41 cellular contexts compared by ENCODE assay signal in genomic region chr1:216461466-216461865, GRCh38. TPM values are rescaled to one million over a fixed set of nuclear protein-coding genes. Genes with fewer than 3 reads are reported as not detected.
DNase-seq lines count a peak whose midpoint lies in the region; ATAC-seq lines count a peak whose summit lies in the region.
"Had no signal": no experiment of that assay in that cellular context is flagged by ENCODE, and none has a peak within 500 bp of the region (broad histone marks: within the 10 kb centered on the region; RNA-seq: fewer than 3 reads in every experiment).

No MANE protein-coding gene starts in this region.

- no peak overlapping the region for H3K23ac ChIP-seq in neuronal stem cell (ENCODE audit: low read depth, low read length, poor library complexity)

- H2BK12ac ChIP-seq in neuronal stem cell (ENCODE audit: low read length) = no peak overlapping the region

- H3K27ac Mint-ChIP-seq in T-helper 17 cell = no peak overlapping the region
- H3K27ac Mint-ChIP-seq: activated CD4-positive, alpha-beta memory T cell treated with anti-CD3 and anti-CD28 coated beads for 36 hours; activated naive CD4-positive, alpha-beta T cell treated with anti-CD3 and anti-CD28 coated beads for 36 hours; activated T-helper 1 cell treated with anti-CD3 and anti-CD28 coated beads, Interleukin-12 subunit alpha, Interleukin-12 subunit beta, Interleukin-2, Interleukin-4 antibody, amounts not matched to agents 30 ng/mL and 10 ng/mL and 1 ng/mL, durations not matched to agents 14 hours and 24 hours and 36 hours; CD14-positive monocyte; natural killer cell; stimulated activated naive B cell treated with anti-CD40 and anti-IgM and Interleukin-4, amounts not matched to agents 10 μg/mL and 1 μg/mL and 100 μg/mL, for 72 hours had no signal

- H3K36me3 Mint-ChIP-seq in T-helper 17 cell (ENCODE audit: low read depth) = no peaks in the 10 kb centered on the region
- H3K36me3 Mint-ChIP-seq: activated CD4-positive, alpha-beta memory T cell treated with anti-CD3 and anti-CD28 coated beads for 36 hours; CD14-positive monocyte; stimulated activated naive B cell treated with anti-CD40 and anti-IgM and Interleukin-4, amounts not matched to agents 10 μg/mL and 1 μg/mL and 100 μg/mL, for 72 hours had no signal

- H3K27ac ChIP-seq in SJSA1 (peak overlapping the region; percentile 74), neuronal stem cell (replicated peaks; ENCODE audit: low read length) (no peak overlapping the region)
- H3K27ac ChIP-seq: breast epithelium, colonic mucosa, foreskin keratinocyte, GM23248, PC-9, psoas muscle, skin epidermis, suprapubic skin, upper lobe of right lung had no signal

- H3K79me1 ChIP-seq in neuronal stem cell (ENCODE audit: low read depth, low read length) = no peaks in the 10 kb centered on the region

- no peak overlapping the region for H4K91ac ChIP-seq in neuronal stem cell (ENCODE audit: low read depth, low read length, poor library complexity)

- no peak overlapping the region for H3K4me3 Mint-ChIP-seq in T-helper 17 cell
- H3K4me3 Mint-ChIP-seq: activated CD4-positive, alpha-beta memory T cell treated with anti-CD3 and anti-CD28 coated beads for 36 hours; activated naive CD4-positive, alpha-beta T cell treated with anti-CD3 and anti-CD28 coated beads for 36 hours; activated T-helper 1 cell treated with anti-CD3 and anti-CD28 coated beads, Interleukin-12 subunit alpha, Interleukin-12 subunit beta, Interleukin-2, Interleukin-4 antibody, amounts not matched to agents 30 ng/mL and 10 ng/mL and 1 ng/mL, durations not matched to agents 14 hours and 24 hours and 36 hours; CD14-positive monocyte; natural killer cell; stimulated activated naive B cell treated with anti-CD40 and anti-IgM and Interleukin-4, amounts not matched to agents 10 μg/mL and 1 μg/mL and 100 μg/mL, for 72 hours had no signal

- ATAC-seq in HG03439 (IDR thresholded peaks at IDR 0.05; ENCODE audit: unreplicated experiment) = no peak
- ATAC-seq in T-helper 17 cell = no peak
- ATAC-seq: foreskin keratinocyte; left ventricle myocardium superior; natural killer cell; psoas muscle; Right ventricle myocardium inferior; stimulated activated naive B cell treated with anti-CD40 and anti-IgM and Interleukin-4, amounts not matched to agents 10 μg/mL and 1 μg/mL and 100 μg/mL, for 72 hours; upper lobe of right lung had no signal

- no peak overlapping the region for H2BK15ac ChIP-seq in neuronal stem cell (ENCODE audit: low read length)

- H3K27me3 ChIP-seq in SJSA1 (replicated peaks) = no peaks in the 10 kb centered on the region
- H3K27me3 ChIP-seq in neuronal stem cell (ENCODE audit: control insufficient read depth in 3 of 3, insufficient read depth in 3 of 3, low read depth in 1 of 3, low read length in 3 of 3) = no peaks in the 10 kb centered on the region
- H3K27me3 ChIP-seq: breast epithelium, colonic mucosa, foreskin keratinocyte, suprapubic skin, upper lobe of right lung had no signal

- no peak overlapping the region for H2AK5ac ChIP-seq in neuronal stem cell (ENCODE audit: low read depth, low read length)

- H3K9me3 ChIP-seq in SJSA1 (replicated peaks) (no peaks in the 10 kb centered on the region), neuronal stem cell (replicated peaks in 1 of 2; ENCODE audit: control insufficient read depth in 2 of 2, insufficient read depth in 1 of 2, low read depth in 1 of 2, low read length in 2 of 2) (no peaks in the 10 kb centered on the region), T-helper 17 cell (ENCODE audit: control insufficient read depth, low read length, poor library complexity, severe bottlenecking) (no peaks in the 10 kb centered on the region)
- H3K9me3 ChIP-seq: breast epithelium, colonic mucosa, psoas muscle, suprapubic skin, upper lobe of right lung had no signal

- H3K4me3 ChIP-seq in SJSA1 (no peak overlapping the region), neuronal stem cell (ENCODE audit: low read length in 2 of 2) (no peak overlapping the region)
- H3K4me3 ChIP-seq: breast epithelium, colonic mucosa, GM23248, PC-9, psoas muscle, skin epidermis, suprapubic skin, upper lobe of right lung had no signal

- H2AFZ ChIP-seq in neuronal stem cell (ENCODE audit: low read length) = peak overlapping the region; percentile 42
- H2AFZ ChIP-seq: GM23248, PC-9 had no signal

- H3K36me3 ChIP-seq in SJSA1 (no peaks in the 10 kb centered on the region), neuronal stem cell (replicated peaks in 1 of 2; ENCODE audit: control insufficient read depth in 2 of 2, insufficient read depth in 2 of 2, low read length in 2 of 2) (no peaks in the 10 kb centered on the region)
- H3K36me3 ChIP-seq: breast epithelium, colonic mucosa, suprapubic skin, upper lobe of right lung had no signal

- DNase-seq in H4 (ENCODE audit: low spot score) (peak; percentile 8), SJSA1 (ENCODE audit: low read depth in 1 of 2, low spot score in 2 of 2) (peak in 1 of 2 experiments; percentile 14), fibroblast of peridontal ligament (ENCODE audit: extremely low read depth) (peak; percentile 31), neuronal stem cell (ENCODE audit: low spot score) (no peak), mucosa of gallbladder (ENCODE audit: low spot score) (no peak), cerebellum (ENCODE audit: low spot score) (no peak), T-helper 17 cell (no peak)
- DNase-seq: activated CD4-positive, alpha-beta memory T cell treated with anti-CD3 and anti-CD28 coated beads for 36 hours; activated CD4-positive, CD25-positive, alpha-beta regulatory T cell treated with anti-CD3 and anti-CD28 coated beads, Interleukin-2, amount 50 U/mL, for 72 hours; activated CD8-positive, alpha-beta memory T cell treated with anti-CD3 and anti-CD28 coated beads, Interleukin-2, amount 50 U/mL, for 48 hours; activated naive CD4-positive, alpha-beta T cell treated with anti-CD3 and anti-CD28 coated beads for 36 hours; amniotic stem cell; colonic mucosa; DND-41; effector CD4-positive, alpha-beta T cell; foreskin keratinocyte; head of caudate nucleus; KBM-7; left ventricle myocardium superior; natural killer cell; NCI-H1105; NCI-H187; NCI-H2171 treated with DMSO at 0.1 percent for 48 hours; NCI-H524; PC-9; psoas muscle; stimulated activated naive B cell treated with anti-CD40 and anti-IgM and Interleukin-4, amounts not matched to agents 10 μg/mL and 1 μg/mL and 100 μg/mL, for 72 hours; T-helper 2 cell; upper lobe of right lung had no signal

- H3K14ac ChIP-seq in neuronal stem cell (ENCODE audit: low read length) = no peak overlapping the region

- H2BK5ac ChIP-seq in neuronal stem cell (ENCODE audit: low read length) = no peak overlapping the region

- no peak overlapping the region for H4K8ac ChIP-seq in neuronal stem cell (ENCODE audit: low read depth, low read length)

- no peaks in the 10 kb centered on the region for H3K27me3 Mint-ChIP-seq in T-helper 17 cell
- H3K27me3 Mint-ChIP-seq: activated CD4-positive, alpha-beta memory T cell treated with anti-CD3 and anti-CD28 coated beads for 36 hours; stimulated activated naive B cell treated with anti-CD40 and anti-IgM and Interleukin-4, amounts not matched to agents 10 μg/mL and 1 μg/mL and 100 μg/mL, for 72 hours had no signal

- H3K4me1 ChIP-seq in SJSA1 (replicated peaks) (peaks cover 51% of the 10 kb centered on the region), neuronal stem cell (ENCODE audit: control insufficient read depth in 2 of 2, insufficient read depth in 1 of 2, low read depth in 1 of 2, low read length in 2 of 2) (peaks cover 5% of the 10 kb centered on the region in 2 donors)
- H3K4me1 ChIP-seq: breast epithelium, colonic mucosa, psoas muscle, suprapubic skin, upper lobe of right lung had no signal

- no peak overlapping the region for H3K4ac ChIP-seq in neuronal stem cell (ENCODE audit: low read length)

- H3K18ac ChIP-seq in neuronal stem cell (ENCODE audit: low read length) = no peak overlapping the region

- H3K9ac ChIP-seq in neuronal stem cell (ENCODE audit: low read depth, low read length, poor library complexity) = no peak overlapping the region
- H3K9ac ChIP-seq: GM23248 had no signal

- H2BK120ac ChIP-seq in neuronal stem cell (ENCODE audit: low read depth, low read length) = no peak overlapping the region

- H3K4me2 ChIP-seq in neuronal stem cell (ENCODE audit: insufficient read depth, low read length, poor library complexity, severe bottlenecking) = no peak overlapping the region
- H3K4me2 ChIP-seq: PC-9 had no signal

- H3K4me1 Mint-ChIP-seq in T-helper 17 cell = no peaks in the 10 kb centered on the region
- H3K4me1 Mint-ChIP-seq: CD14-positive monocyte; natural killer cell; stimulated activated naive B cell treated with anti-CD40 and anti-IgM and Interleukin-4, amounts not matched to agents 10 μg/mL and 1 μg/mL and 100 μg/mL, for 72 hours had no signal

RNA-seq across cellular contexts. Expression of gene USH2A, which starts 38.2 kb away (rescaled TPM):
- 0.04 TPM in 1 of 2 replicates, not detected in the other for total RNA-seq in H4 (2014; rRNA removed; shearing (Covaris generic))
- not detected in 2 replicates for total RNA-seq in SJSA1 (2014; rRNA removed; shearing (Covaris generic))
- 0.13 TPM for polyA plus RNA-seq in neuronal stem cell (2013, experiment 1 of 2)
- 0.10 TPM for polyA plus RNA-seq in neuronal stem cell (2013, experiment 2 of 2)
- total RNA-seq in mucosa of gallbladder = 0.03 TPM
- 1.9 TPM for total RNA-seq in cerebellum
- total RNA-seq in T-helper 17 cell = not detected
- total RNA-seq: activated CD4-positive, alpha-beta memory T cell treated with anti-CD3 and anti-CD28 coated beads for 36 hours; activated naive CD4-positive, alpha-beta T cell treated with anti-CD3 and anti-CD28 coated beads for 36 hours; activated T-helper 1 cell treated with anti-CD3 and anti-CD28 coated beads, Interleukin-12 subunit alpha, Interleukin-12 subunit beta, Interleukin-2, Interleukin-4 antibody, amounts not matched to agents 30 ng/mL and 10 ng/mL and 1 ng/mL, durations not matched to agents 14 hours and 24 hours and 36 hours; breast epithelium; foreskin keratinocyte; M059J; mononuclear cell; natural killer cell; omental fat pad; PC-9; upper lobe of right lung had no signal
- polyA plus RNA-seq: CD14-positive monocyte, foreskin keratinocyte, keratinocyte had no signal

Comparison
In these comparisons a context has a peak if more than half of its experiments do, and no peak if none do; other contexts are left out.
1. DNase-seq: peak in H4 (single experiment) and fibroblast of peridontal ligament (single experiment); none in neuronal stem cell (single experiment), mucosa of gallbladder (single experiment), cerebellum (single experiment) and T-helper 17 cell (0 of 3).